Comparison of ENCODE assay signal across 8 cellular contexts in the genomic region with DNA sequence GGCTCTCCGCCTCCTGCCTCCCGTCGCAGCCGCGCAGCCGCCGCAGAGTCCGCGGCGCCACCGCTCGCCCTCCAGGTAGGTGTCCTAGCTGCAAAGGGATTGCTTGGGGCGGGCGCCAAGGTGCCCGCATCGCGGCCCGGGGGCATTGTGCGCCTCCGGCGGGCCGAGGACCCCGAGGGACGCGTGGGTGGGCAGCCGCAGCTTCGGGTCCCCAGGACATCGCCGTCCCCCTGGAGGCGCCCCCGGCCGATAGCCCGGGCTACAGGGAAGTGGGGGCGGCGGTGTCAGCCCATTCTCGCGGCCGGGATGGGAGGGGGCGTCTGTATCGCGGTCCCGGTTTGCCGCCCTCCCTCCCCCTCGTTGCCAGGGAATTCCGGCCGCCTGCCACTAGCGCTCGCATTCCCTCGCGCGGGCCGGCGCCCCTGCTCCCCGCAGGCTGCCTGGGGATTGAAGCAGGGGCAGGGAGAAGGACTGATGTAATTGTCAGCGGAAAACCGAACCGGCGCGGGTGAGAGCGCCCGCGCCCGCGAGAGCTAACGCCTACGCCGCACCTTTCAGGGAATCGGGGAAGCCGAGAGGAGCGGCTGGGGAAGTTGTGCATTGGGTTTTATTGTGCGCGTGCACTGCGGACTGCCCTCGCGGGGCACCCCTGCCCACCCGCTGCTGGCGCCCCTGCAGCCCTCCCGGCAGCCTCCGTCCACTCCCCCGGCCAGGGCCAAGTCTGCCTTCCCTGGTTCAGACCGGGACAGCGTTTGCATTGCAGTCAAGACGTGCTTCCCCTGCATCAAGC. TPM values are rescaled to one million over a fixed set of nuclear protein-coding genes. Genes with fewer than 3 reads are reported as not detected.
A peak's percentile ranks its signal among the peaks of the same experiment; 100 is the strongest.
DNase-seq lines count a peak whose midpoint lies in the region; ATAC-seq and TF ChIP-seq lines count a peak whose summit lies in the region.

No MANE protein-coding gene starts in this region.

- no peaks in the 10 kb centered on the region for H3K36me3 ChIP-seq in HUES6 (ENCODE audit: control insufficient read depth, insufficient read depth, low read length)
- H3K36me3 ChIP-seq in left lung, result no peaks in the 10 kb centered on the region

- H3K9me3 ChIP-seq in CD4-positive, alpha-beta T cell (ENCODE audit: control insufficient read depth, low read length), result no peaks in the 10 kb centered on the region
- H3K9me3 ChIP-seq in HUES6 (ENCODE audit: control insufficient read depth, insufficient read depth, low read depth, low read length), result no peaks in the 10 kb centered on the region
- no peaks in the 10 kb centered on the region for H3K9me3 ChIP-seq in T-helper 17 cell (ENCODE audit: control insufficient read depth, low read length, poor library complexity, severe bottlenecking)
- no peaks in the 10 kb centered on the region for H3K9me3 ChIP-seq in left lung

- TF ChIP-seq CTCF in CD4-positive, alpha-beta T cell (IDR thresholded peaks at IDR 0.05), result no peak
- TF ChIP-seq CTCF in left lung (IDR thresholded peaks at IDR 0.05), result no peak

- peaks cover 60% of the 10 kb centered on the region for H3K27me3 Mint-ChIP-seq in CD4-positive, alpha-beta T cell
- peaks cover 65% of the 10 kb centered on the region for H3K27me3 Mint-ChIP-seq in T-helper 17 cell

- H3K36me3 Mint-ChIP-seq in CD4-positive, alpha-beta T cell (ENCODE audit: low read depth), result no peaks in the 10 kb centered on the region
- no peaks in the 10 kb centered on the region for H3K36me3 Mint-ChIP-seq in T-helper 17 cell (ENCODE audit: low read depth)
- no peaks in the 10 kb centered on the region for H3K36me3 Mint-ChIP-seq in stimulated activated effector memory CD8-positive, alpha-beta T cell treated with anti-CD3 and anti-CD28 coated beads, Interleukin-12 subunit alpha, Interleukin-12 subunit beta, amount 100 ng/mL, for 72 hours

- peak overlapping the region; percentile 65 for H3K9ac ChIP-seq in HUES6 (ENCODE audit: low read length)

- no peaks in the 10 kb centered on the region for H3K9me3 Mint-ChIP-seq in CD4-positive, alpha-beta T cell
- no peaks in the 10 kb centered on the region for H3K9me3 Mint-ChIP-seq in stimulated activated effector memory CD8-positive, alpha-beta T cell treated with anti-CD3 and anti-CD28 coated beads, Interleukin-12 subunit alpha, Interleukin-12 subunit beta, amount 100 ng/mL, for 72 hours

- POLR2A ChIA-PET in CD4-positive, alpha-beta T cell (lab: Charles Lee), result no interaction called here

- H3K4me3 Mint-ChIP-seq in CD4-positive, alpha-beta T cell, result peak overlapping the region; percentile 83
- peak overlapping the region; percentile 85 for H3K4me3 Mint-ChIP-seq in T-helper 17 cell
- peak overlapping the region; percentile 66 for H3K4me3 Mint-ChIP-seq in stimulated activated effector memory CD8-positive, alpha-beta T cell treated with anti-CD3 and anti-CD28 coated beads, Interleukin-12 subunit alpha, Interleukin-12 subunit beta, amount 100 ng/mL, for 72 hours

- peaks cover 4% of the 10 kb centered on the region for H3K4me1 ChIP-seq in HUES6 (ENCODE audit: control insufficient read depth, insufficient read depth, low read length)
- H3K4me1 ChIP-seq in left lung, result peaks cover 0 to 19% of the 10 kb centered on the region in 2 donors

- H3K4me3 ChIP-seq in HUES6 (ENCODE audit: low read depth, low read length) (peak overlapping the region; percentile 84), left lung (peak overlapping the region; percentile 76 to 82)

- ATAC-seq in CD4-positive, alpha-beta T cell (ENCODE audit: poor library complexity), result no peak
- ATAC-seq in GM19438 (IDR thresholded peaks at IDR 0.05; ENCODE audit: low read depth, unreplicated experiment) (peak; percentile 12), T-helper 17 cell (no peak), left lung (peak; percentile 30)
- peak; percentile 6 for ATAC-seq in stimulated activated effector memory CD8-positive, alpha-beta T cell treated with anti-CD3 and anti-CD28 coated beads, Interleukin-12 subunit alpha, Interleukin-12 subunit beta, amount 100 ng/mL, for 72 hours

- CTCF ChIA-PET in CD4-positive, alpha-beta T cell (lab: Charles Lee), result no interaction called here

- H3K27me3 ChIP-seq in CD4-positive, alpha-beta T cell (ENCODE audit: control insufficient read depth, insufficient read depth, low read length), result peaks cover 56% of the 10 kb centered on the region
- peaks cover 36% of the 10 kb centered on the region for H3K27me3 ChIP-seq in HUES6 (ENCODE audit: control insufficient read depth, insufficient read depth, low read length)
- peaks cover 0 to 71% of the 10 kb centered on the region in 2 donors for H3K27me3 ChIP-seq in left lung

- peak in 1 of 10 experiments; percentile 4 for DNase-seq in CD4-positive, alpha-beta T cell
- DNase-seq in T-helper 17 cell (no peak), dermis blood vessel endothelial cell (peak; percentile 45), left lung (peak; percentile 42 to 79), NOMO-1 treated with dmso at 0.1 percent for 144 hours (lab: John Stamatoyannopoulos, UW; ENCODE audit: unreplicated experiment) (no peak)
- peak; percentile 3 to 61 for DNase-seq in stimulated activated effector memory CD8-positive, alpha-beta T cell treated with anti-CD3 and anti-CD28 coated beads, Interleukin-12 subunit alpha, Interleukin-12 subunit beta, amount 100 ng/mL, for 72 hours (ENCODE audit: low spot score in 2 of 2)

- H3K27ac Mint-ChIP-seq in CD4-positive, alpha-beta T cell, result no peak overlapping the region
- H3K27ac Mint-ChIP-seq in T-helper 17 cell, result no peak overlapping the region
- H3K27ac Mint-ChIP-seq in stimulated activated effector memory CD8-positive, alpha-beta T cell treated with anti-CD3 and anti-CD28 coated beads, Interleukin-12 subunit alpha, Interleukin-12 subunit beta, amount 100 ng/mL, for 72 hours, result no peak overlapping the region

- intact Hi-C loops in CD4-positive, alpha-beta T cell (cut with DNase I, micrococcal nuclease), result no loop called here
- intact Hi-C loops in left lung (cut with DNase I), result no loop called here

- peaks cover 15% of the 10 kb centered on the region for H3K4me1 Mint-ChIP-seq in CD4-positive, alpha-beta T cell (ENCODE audit: low read depth)
- H3K4me1 Mint-ChIP-seq in T-helper 17 cell, result peaks cover 5% of the 10 kb centered on the region
- no peaks in the 10 kb centered on the region for H3K4me1 Mint-ChIP-seq in stimulated activated effector memory CD8-positive, alpha-beta T cell treated with anti-CD3 and anti-CD28 coated beads, Interleukin-12 subunit alpha, Interleukin-12 subunit beta, amount 100 ng/mL, for 72 hours

- H3K27ac ChIP-seq in CD4-positive, alpha-beta T cell (ENCODE audit: low read depth, low read length), result no peak overlapping the region
- H3K27ac ChIP-seq in HUES6 (ENCODE audit: low read depth, low read length) (no peak overlapping the region; the same call in 1 of the 2 replicates), left lung (peak overlapping the region; percentile 58 to 81)

RNA-seq across cellular contexts. Expression of gene OSBPL6, which starts 0.5 kb away (rescaled TPM):
- total RNA-seq in CD4-positive, alpha-beta T cell, result under 1 TPM; 0.08 to 0.11 TPM
- total RNA-seq in T-helper 17 cell, result under 1 TPM; 0.42 to 0.67 TPM
- total RNA-seq in dermis blood vessel endothelial cell, result 4.1 and 5.3 TPM in 2 replicates
- total RNA-seq in left lung, result 1 to 10 TPM; 4.0 to 5.9 TPM

Comparison
In these comparisons a context has a peak if more than half of its experiments do, and no peak if none do; other contexts are left out.
1. ATAC-seq: peak in GM19438 (single experiment), left lung (single experiment) and stimulated activated effector memory CD8-positive, alpha-beta T cell treated with anti-CD3 and anti-CD28 coated beads, Interleukin-12 subunit alpha, Interleukin-12 subunit beta, amount 100 ng/mL, for 72 hours (single experiment); none in CD4-positive, alpha-beta T cell (single experiment) and T-helper 17 cell (single experiment).
2. DNase-seq: peak in dermis blood vessel endothelial cell (single experiment), left lung (2 of 2) and stimulated activated effector memory CD8-positive, alpha-beta T cell treated with anti-CD3 and anti-CD28 coated beads, Interleukin-12 subunit alpha, Interleukin-12 subunit beta, amount 100 ng/mL, for 72 hours (2 of 2); none in T-helper 17 cell (0 of 3) and NOMO-1 treated with dmso at 0.1 percent for 144 hours (single experiment).
3. H3K27ac ChIP-seq: peak in left lung (2 of 2); none in CD4-positive, alpha-beta T cell (single experiment) and HUES6 (single experiment).
4. Peak in every context shown above with its lines, with median percentiles within 50 percentile points of each other: H3K4me3 Mint-ChIP-seq.